ENCODE assay signal across 15 cellular contexts in the genomic region with DNA sequence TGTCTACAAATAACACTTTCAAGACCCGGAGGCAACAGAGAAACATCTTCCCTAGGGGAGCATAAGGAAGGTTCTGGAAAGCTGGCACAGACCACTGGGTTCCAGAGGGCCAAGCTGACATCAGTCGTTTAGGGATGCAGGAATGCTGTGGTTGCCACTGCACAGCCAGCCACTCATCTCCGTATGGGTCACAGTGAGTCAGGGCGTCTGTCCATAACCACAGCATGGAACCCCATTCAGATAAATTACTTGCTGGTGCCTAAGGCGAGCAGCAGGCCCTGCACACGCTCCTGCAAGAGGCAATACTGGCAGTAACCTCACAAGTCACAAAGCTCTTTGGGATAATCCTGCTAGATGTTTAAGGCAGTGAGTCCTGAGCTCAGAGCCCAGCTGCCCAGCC.
A peak's percentile ranks its signal among the peaks of the same experiment; 100 is the strongest.
DNase-seq lines count a peak whose midpoint lies in the region; ATAC-seq and TF ChIP-seq lines count a peak whose summit lies in the region.
"Had no signal": no experiment of that assay in that cellular context is flagged by ENCODE, and none has a peak within 500 bp of the region (broad histone marks: within the 10 kb centered on the region; RNA-seq: fewer than 3 reads in every experiment).

No MANE protein-coding gene starts in this region.

- no peak overlapping the region for H2BK5ac ChIP-seq in mesendoderm (ENCODE audit: low read length)

- no peak overlapping the region for H3K4ac ChIP-seq in mesendoderm (ENCODE audit: low read depth, low read length)

- ATAC-seq in HG03342 (IDR thresholded peaks at IDR 0.05; ENCODE audit: unreplicated experiment) = no peak
- ATAC-seq: gastrocnemius medialis, left lung had no signal

- H3K4me2 ChIP-seq in mesendoderm (ENCODE audit: low read length) = no peak overlapping the region

- H3K56ac ChIP-seq in mesendoderm (ENCODE audit: low read length) = no peak overlapping the region

- POLR2A ChIA-PET in Caco-2 (lab: Charles Lee) = no interaction called here

- H2BK15ac ChIP-seq in mesendoderm (replicated peaks; ENCODE audit: low read depth) = no peak overlapping the region

- DNase-seq in ELR (ENCODE audit: low read depth) (peak; percentile 98), NT2/D1 (ENCODE audit: low read depth, low spot score) (peak; percentile 1), chondrocyte (ENCODE audit: low spot score) (no peak), mesendoderm (peak; percentile 48), NCI-H2227 (lab: John Stamatoyannopoulos, UW; ENCODE audit: unreplicated experiment) (no peak), ureter (ENCODE audit: low spot score) (no peak), Caco-2 (no peak)
- DNase-seq: activated T-cell treated with anti-CD3 and anti-CD28 coated beads, Interleukin-2, amount 50 U/mL, for 48 hours; COR-L47; gastrocnemius medialis; Kasumi-1; stimulated activated CD4-positive, alpha-beta T cell treated with anti-CD3 and anti-CD28 coated beads, Interleukin-15, amount 100 ng/mL, for 24 hours had no signal

- no peak overlapping the region for H2BK120ac ChIP-seq in mesendoderm (ENCODE audit: low read depth, low read length)

- no peak overlapping the region for H4K5ac ChIP-seq in mesendoderm (ENCODE audit: low read length)

- H3K18ac ChIP-seq in mesendoderm (ENCODE audit: low read length) = no peak overlapping the region

- no peak overlapping the region for H4K8ac ChIP-seq in mesendoderm (ENCODE audit: low read depth, low read length)

- H3K27ac Mint-ChIP-seq in chondrocyte (ENCODE audit: unreplicated experiment) (peak overlapping the region; percentile 22), Caco-2 (ENCODE audit: unreplicated experiment) (no peak overlapping the region)

- H3K27me3 Mint-ChIP-seq in chondrocyte (ENCODE audit: low read depth) (no peaks in the 10 kb centered on the region), Caco-2 (ENCODE audit: insufficient read depth, unreplicated experiment) (no peaks in the 10 kb centered on the region)

- WGBS in mesendoderm (ENCODE audit: extremely low coverage, insufficient coverage, low lambda C conversion rate) = no CpG with 5 or more reads among the region's 6 CpGs

- TF ChIP-seq CTCF in chondrocyte (IDR thresholded peaks at IDR 0.05) = no peak
- no peak for TF ChIP-seq CTCF in Caco-2 (IDR thresholded peaks at IDR 0.05; ENCODE audit: insufficient read depth in 1 of 2, low read depth in 1 of 2, low read length in 1 of 2, severe bottlenecking in 1 of 2, unreplicated experiment in 1 of 2)

- intact Hi-C loops in Caco-2 (cut with micrococcal nuclease; ENCODE audit: unreplicated experiment) = loop anchor here (1.0 kb wide), 1 partner anchor 31 kb away; no protein-coding TSS in a partner anchor

- H3K4me3 Mint-ChIP-seq in chondrocyte (ENCODE audit: unreplicated experiment) (no peak overlapping the region), Caco-2 (ENCODE audit: unreplicated experiment) (no peak overlapping the region)
- H3K4me3 Mint-ChIP-seq: neural crest cell had no signal

- no peak overlapping the region for H3K23ac ChIP-seq in mesendoderm (ENCODE audit: low read length)

- H3K9me3 Mint-ChIP-seq in chondrocyte (ENCODE audit: low read depth) = peaks cover 19% of the 10 kb centered on the region
- H3K9me3 Mint-ChIP-seq in Caco-2 (ENCODE audit: unreplicated experiment) = peaks cover 21% of the 10 kb centered on the region

- H3K36me3 ChIP-seq in NT2/D1 (ENCODE audit: insufficient read depth, insufficient read length, low read length) (no peaks in the 10 kb centered on the region), mesendoderm (ENCODE audit: control insufficient read depth, insufficient read depth, low read length) (no peaks in the 10 kb centered on the region), Caco-2 (ENCODE audit: control insufficient read depth, insufficient read depth, low read length) (no peaks in the 10 kb centered on the region)
- H3K36me3 ChIP-seq: gastrocnemius medialis, left lung had no signal

- peaks cover 7% of the 10 kb centered on the region for H3K4me1 Mint-ChIP-seq in chondrocyte (ENCODE audit: low read depth)
- H3K4me1 Mint-ChIP-seq in Caco-2 (ENCODE audit: low read depth, unreplicated experiment) = no peaks in the 10 kb centered on the region

- H3K9me3 ChIP-seq in NT2/D1 (ENCODE audit: insufficient read depth, low read length) (0 out of 2 replicates have a peak, but pooled peaks cover 13% of the 10 kb centered on the region), Caco-2 (no peaks in the 10 kb centered on the region)

- no peaks in the 10 kb centered on the region for H3K79me1 ChIP-seq in mesendoderm (ENCODE audit: low read length)

- H3K36me3 Mint-ChIP-seq in chondrocyte (ENCODE audit: low read depth) (peaks cover 4% of the 10 kb centered on the region), Caco-2 (ENCODE audit: insufficient read depth, unreplicated experiment) (no peaks in the 10 kb centered on the region)

- H3K4me3 ChIP-seq in NT2/D1 (ENCODE audit: insufficient read length, low read depth) = no peak overlapping the region
- no peak overlapping the region for H3K4me3 ChIP-seq in mesendoderm (ENCODE audit: low read length)
- no peak overlapping the region for H3K4me3 ChIP-seq in Caco-2 (ENCODE audit: low read depth, low read length)
- H3K4me3 ChIP-seq: gastrocnemius medialis, left lung had no signal

- no peaks in the 10 kb centered on the region for H3K27me3 ChIP-seq in NT2/D1 (ENCODE audit: insufficient read depth, insufficient read length)
- H3K27me3 ChIP-seq in mesendoderm (ENCODE audit: insufficient read depth, low read length, poor library complexity) = no peaks in the 10 kb centered on the region
- no peaks in the 10 kb centered on the region for H3K27me3 ChIP-seq in Caco-2 (replicated peaks; ENCODE audit: control insufficient read depth, insufficient read depth, low read length)
- H3K27me3 ChIP-seq: gastrocnemius medialis, left lung had no signal

- no peaks in the 10 kb centered on the region for H3K79me2 ChIP-seq in mesendoderm (ENCODE audit: control insufficient read depth, insufficient read depth, low read length)

- no peak overlapping the region for H3K27ac ChIP-seq in mesendoderm (ENCODE audit: low read depth, low read length)
- H3K27ac ChIP-seq: gastrocnemius medialis, left lung had no signal

- CTCF ChIA-PET in Caco-2 (lab: Charles Lee) = no interaction called here

- no peaks in the 10 kb centered on the region for H3K4me1 ChIP-seq in NT2/D1 (ENCODE audit: insufficient read depth, insufficient read length)
- H3K4me1 ChIP-seq in mesendoderm (ENCODE audit: control insufficient read depth, low read depth, low read length) = no peaks in the 10 kb centered on the region
- no peaks in the 10 kb centered on the region for H3K4me1 ChIP-seq in Caco-2
- H3K4me1 ChIP-seq: gastrocnemius medialis, left lung had no signal

- H3K9ac ChIP-seq in NT2/D1 (ENCODE audit: insufficient read length, low read depth) = no peak overlapping the region
- H3K9ac ChIP-seq in mesendoderm (ENCODE audit: low read length) = no peak overlapping the region

- no TSS peak for BruUV-seq in Caco-2 (replicated peaks; lab: Mats Ljungman, UMichigan)

- no peak overlapping the region for H2AK5ac ChIP-seq in mesendoderm (ENCODE audit: low read length)

Comparison
In these comparisons a context has a peak if more than half of its experiments do, and no peak if none do; other contexts are left out.
1. DNase-seq: peak in ELR (single experiment), NT2/D1 (single experiment) and mesendoderm (single experiment); none in chondrocyte (single experiment), NCI-H2227 (single experiment), ureter (single experiment) and Caco-2 (0 of 2).